In the genomic region with DNA sequence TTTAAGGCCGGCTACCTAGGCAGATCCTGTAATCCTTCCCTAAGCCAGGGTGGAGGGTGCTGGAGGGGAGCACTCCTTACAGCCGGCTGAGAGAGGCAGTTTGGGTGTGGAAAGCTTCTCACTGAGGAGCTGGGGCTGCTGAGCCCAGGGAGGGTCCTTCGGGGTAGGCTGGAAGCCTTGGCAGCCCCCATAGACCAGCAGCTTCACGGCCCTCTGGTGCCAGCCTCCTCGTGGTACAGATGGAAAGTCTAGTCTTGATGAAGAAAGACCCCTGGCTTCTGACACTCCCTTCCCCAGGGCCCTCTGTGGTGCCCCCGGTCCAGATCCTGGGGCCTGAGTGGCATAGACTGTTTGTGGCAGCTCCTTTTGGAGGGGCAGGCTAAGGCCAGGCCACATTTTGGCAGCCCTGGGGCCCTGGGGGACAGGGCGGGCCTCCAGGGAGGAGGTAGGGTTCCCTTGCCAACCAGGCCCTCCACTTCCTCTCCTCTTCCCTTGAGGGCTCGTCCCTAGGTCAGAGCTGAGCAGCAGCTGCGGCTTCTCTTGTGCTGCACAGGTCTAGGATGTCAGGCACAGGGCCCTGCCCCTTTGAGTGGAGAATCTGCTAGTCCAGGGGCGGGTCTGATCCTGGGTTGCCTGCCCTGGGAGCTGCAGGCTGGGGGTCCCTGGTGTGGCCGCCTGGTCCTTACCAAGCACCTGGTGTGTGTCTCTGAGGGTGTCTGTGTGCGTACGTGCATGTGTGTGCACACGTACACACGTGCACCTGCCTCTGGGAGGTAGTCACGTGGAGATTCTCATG, we compare ENCODE assay signal across 11 cellular contexts. TPM values are rescaled to one million over a fixed set of nuclear protein-coding genes. Genes with fewer than 3 reads are reported as not detected.
DNase-seq lines count a peak whose midpoint lies in the region; ATAC-seq, FAIRE-seq and TF ChIP-seq lines count a peak whose summit lies in the region.
"Had no signal": no experiment of that assay in that cellular context is flagged by ENCODE, and none has a peak within 500 bp of the region (broad histone marks: within the 10 kb centered on the region; RNA-seq: fewer than 3 reads in every experiment).

No MANE protein-coding gene starts in this region.

- peak overlapping the region in 1 of 4 experiments; percentile 16; a peak in 1 of 7 replicates for H3K9ac ChIP-seq in H1 (replicated peaks in 1 of 4; ENCODE audit: extremely low read depth in 1 of 4, low read depth in 3 of 4, low read length in 3 of 4)

- no peak for FAIRE-seq in H1 (lab: Jason Lieb, UNC)

- POLR2A ChIA-PET in H1 (lab: Charles Lee; ENCODE audit: partially characterized antibody): interaction anchor here (1.1 to 3.0 kb wide), 5 partner anchors 9 to 360 kb away, joined by 3 to 16 read pairs (median 5); partner anchors contain the start of genes AHCYL1 and GNAI3

- H3K4me3 ChIP-seq in H1 (ENCODE audit: extremely low read depth in 1 of 4, insufficient read depth in 2 of 4, low read depth in 3 of 4, low read length in 4 of 4): no peak overlapping the region
- H3K4me3 ChIP-seq in thoracic aorta: peak overlapping the region; percentile 66
- no peak overlapping the region for H3K4me3 ChIP-seq in uterus
- H3K4me3 ChIP-seq: SJSA1 had no signal

- H2BK12ac ChIP-seq in H1 (ENCODE audit: low read depth, low read length): no peak overlapping the region

- no peak for TF ChIP-seq EP300 in H1 (IDR thresholded peaks at IDR 0.05; ENCODE audit: borderline replicate concordance in 1 of 2, low read depth in 2 of 2, low read length in 2 of 2)

- H3K56ac ChIP-seq in H1 (replicated peaks; ENCODE audit: insufficient read length, low read depth, low read length): no peak overlapping the region

- no peak for TF ChIP-seq POLR2A in H1 (IDR thresholded peaks at IDR 0.05; ENCODE audit: control extremely low read depth in 1 of 2, low read depth in 2 of 2, low read length in 2 of 2)
- TF ChIP-seq POLR2A in uterus (IDR thresholded peaks at IDR 0.05): no peak

- peaks cover 13% of the 10 kb centered on the region for H3K23me2 ChIP-seq in H1 (ENCODE audit: low read depth, low read length)

- intact Hi-C loops in uterus (cut with DNase I; ENCODE audit: low total_unique reads): no loop called here

- H3K79me2 ChIP-seq in H1 (ENCODE audit: control insufficient read depth in 1 of 2, insufficient read depth in 2 of 2, low read length in 2 of 2): peaks cover 0 to 37% of the 10 kb centered on the region in 2 experiments; a peak in 2 of 4 replicates

- peaks cover 5 to 32% of the 10 kb centered on the region in 2 experiments for H4K20me1 ChIP-seq in H1 (replicated peaks in 1 of 2; ENCODE audit: control insufficient read depth in 1 of 2, insufficient read depth in 2 of 2, low read length in 2 of 2)

- 0 out of 2 replicates have a peak overlapping the region, but pooled peaks have one; percentile 24 for H2BK5ac ChIP-seq in H1 (ENCODE audit: low read depth, low read length)

- ATAC-seq in thoracic aorta (ENCODE audit: insufficient number of reproducible peaks, low FRiP score, low read depth) (no peak), GM19324 (IDR thresholded peaks at IDR 0.05; ENCODE audit: low FRiP score, unreplicated experiment) (no peak)

- no peaks in the 10 kb centered on the region for H3K27me3 Mint-ChIP-seq in activated naive CD4-positive, alpha-beta T cell treated with anti-CD3 and anti-CD28 coated beads, Interleukin-2, amount 10 ng/mL, durations not matched to agents 7 days and 5 days

- H3K27me3 ChIP-seq in H1 (replicated peaks in 1 of 4; ENCODE audit: control insufficient read depth in 3 of 4, extremely low read depth in 1 of 4, insufficient read depth in 3 of 4, low read length in 3 of 4): no peaks in the 10 kb centered on the region
- H3K27me3 ChIP-seq in thoracic aorta (replicated peaks; ENCODE audit: insufficient read depth): no peaks in the 10 kb centered on the region
- H3K27me3 ChIP-seq in uterus: no peaks in the 10 kb centered on the region
- H3K27me3 ChIP-seq: SJSA1 had no signal

- no peak overlapping the region for H2BK20ac ChIP-seq in H1 (ENCODE audit: low read length)

- no peak overlapping the region for H2BK15ac ChIP-seq in H1 (ENCODE audit: low read length)

- no peak overlapping the region for H3K4ac ChIP-seq in H1 (replicated peaks; ENCODE audit: insufficient read length, low read depth, low read length)

- H3K9me3 ChIP-seq in H1 (ENCODE audit: insufficient read depth in 2 of 2, low read depth in 1 of 2, low read length in 1 of 2) (no peaks in the 10 kb centered on the region), thoracic aorta (no peaks in the 10 kb centered on the region), uterus (no peaks in the 10 kb centered on the region)
- H3K9me3 ChIP-seq: SJSA1 had no signal

- no peaks in the 10 kb centered on the region for H3K9me3 Mint-ChIP-seq in activated naive CD4-positive, alpha-beta T cell treated with anti-CD3 and anti-CD28 coated beads, Interleukin-2, amount 10 ng/mL, durations not matched to agents 7 days and 5 days

- H3K27ac ChIP-seq in H1 (ENCODE audit: low read depth, low read length): no peak overlapping the region
- H3K27ac ChIP-seq in thoracic aorta: peak overlapping the region; percentile 6 to 56
- H3K27ac ChIP-seq in uterus: peak overlapping the region in 1 of 2 donors; percentile 31
- H3K27ac ChIP-seq: SJSA1 had no signal

- WGBS in H1 (ENCODE audit: extremely low coverage in 1 of 2, insufficient coverage in 1 of 2, insufficient read length in 1 of 2, insufficient replicate concordance in 2 of 2, low coverage in 1 of 2, low lambda C conversion rate in 2 of 2, missing lambda C conversion rate in 1 of 2), 2 experiments: 89% methylated on average over 15 of the region's 16 CpGs; no CpG with 5 or more reads in 1 of the 2 experiments

- no peak overlapping the region; the same call in none of the 2 replicates for H4K8ac ChIP-seq in H1 (ENCODE audit: extremely low read depth, insufficient read depth, low read length)

- no peak overlapping the region for H3K23ac ChIP-seq in H1 (ENCODE audit: insufficient read length)

- peaks cover 17% of the 10 kb centered on the region for H3K79me1 ChIP-seq in H1 (ENCODE audit: low read depth, low read length)

- no peak overlapping the region for H3K4me2 ChIP-seq in H1 (ENCODE audit: insufficient read depth in 1 of 2, low read depth in 2 of 2, low read length in 2 of 2)

- peaks cover 30% of the 10 kb centered on the region for H3K36me3 Mint-ChIP-seq in activated naive CD4-positive, alpha-beta T cell treated with anti-CD3 and anti-CD28 coated beads, Interleukin-2, amount 10 ng/mL, durations not matched to agents 7 days and 5 days

- H3K4me3 Mint-ChIP-seq in activated naive CD4-positive, alpha-beta T cell treated with anti-CD3 and anti-CD28 coated beads, Interleukin-2, amount 10 ng/mL, durations not matched to agents 7 days and 5 days: peak overlapping the region; percentile 52

- H4K91ac ChIP-seq in H1 (replicated peaks; ENCODE audit: insufficient read length, low read length): no peak overlapping the region

- H3K14ac ChIP-seq in H1 (ENCODE audit: insufficient read length): no peak overlapping the region

- CTCF ChIA-PET in activated naive CD4-positive, alpha-beta T cell treated with anti-CD3 and anti-CD28 coated beads, Interleukin-2, amount 10 ng/mL, durations not matched to agents 7 days and 5 days (lab: Charles Lee): interaction anchor here (0.7 to 3.7 kb wide), 7 partner anchors 16 to 360 kb away, joined by 3 to 34 read pairs (median 4); partner anchors contain the start of genes AHCYL1 and GNAI3
- CTCF ChIA-PET in H1 (lab: Charles Lee; ENCODE audit: partially characterized antibody): interaction anchor here (0.5 to 10.4 kb wide), 20 partner anchors 8 to 360 kb away, joined by 3 to 73 read pairs (median 4); partner anchors contain the start of gene AHCYL1

- H3K36me3 ChIP-seq in H1 (ENCODE audit: control insufficient read depth in 2 of 4, insufficient read depth in 4 of 4, low read length in 3 of 4) (peaks cover 10 to 24% (median 18%) of the 10 kb centered on the region in 4 experiments; a peak in 7 of 8 replicates), thoracic aorta (peaks cover 33% of the 10 kb centered on the region), uterus (no peaks in the 10 kb centered on the region)

- H3K4me1 ChIP-seq in H1 (replicated peaks in 1 of 4; ENCODE audit: control insufficient read depth in 3 of 4, insufficient read depth in 4 of 4, low read length in 3 of 4): peaks cover 0 to 8% (median 5%) of the 10 kb centered on the region in 4 experiments; a peak in 6 of 7 replicates
- H3K4me1 ChIP-seq in thoracic aorta (ENCODE audit: control insufficient read depth in 1 of 2, low read depth in 2 of 2): peaks cover 26 to 38% of the 10 kb centered on the region in 2 donors
- H3K4me1 ChIP-seq in uterus: peaks cover 0 to 4% of the 10 kb centered on the region in 2 donors

- H2AK5ac ChIP-seq in H1 (ENCODE audit: low read depth, low read length): 0 out of 2 replicates have a peak overlapping the region, but pooled peaks have one; percentile 53

- no peak overlapping the region for H2BK120ac ChIP-seq in H1 (replicated peaks; ENCODE audit: low read depth, low read length)

- H3K18ac ChIP-seq in H1 (ENCODE audit: extremely low read depth, low read length): no peak overlapping the region

- no peak for TF ChIP-seq RAD21 in H1 (IDR thresholded peaks at IDR 0.05 in 1 of 2, conservative IDR thresholded peaks at IDR 0.05 in 1 of 2; ENCODE audit: low read depth in 2 of 2, low read length in 2 of 2)

- DNase-seq in activated naive CD4-positive, alpha-beta T cell treated with anti-CD3 and anti-CD28 coated beads, Interleukin-2, amount 10 ng/mL, durations not matched to agents 7 days and 5 days: peak; percentile 56
- no peak for DNase-seq in activated naive CD4-positive, alpha-beta T cell treated with Interleukin-2 at 50 U/mL for 16 hours
- DNase-seq in NCI-H2171 (lab: John Stamatoyannopoulos, UW) (peak; percentile 30), H1 (ENCODE audit: low read depth in 1 of 2, low spot score in 2 of 2) (no peak), thoracic aorta (ENCODE audit: low spot score) (no peak), uterus (no peak), T1000 (lab: John Stamatoyannopoulos, UW) (no peak)
- DNase-seq: occipital lobe, trophoblast cell had no signal

- TF ChIP-seq CTCF in H1 (IDR thresholded peaks at IDR 0.05; ENCODE audit: control extremely low read depth in 1 of 3, insufficient read depth in 1 of 3, low read depth in 1 of 3, low read length in 3 of 3) (no peak), thoracic aorta (IDR thresholded peaks at IDR 0.05) (no peak), uterus (IDR thresholded peaks at IDR 0.05) (no peak)

- H3K4me1 Mint-ChIP-seq in activated naive CD4-positive, alpha-beta T cell treated with anti-CD3 and anti-CD28 coated beads, Interleukin-2, amount 10 ng/mL, durations not matched to agents 7 days and 5 days: peaks cover 51% of the 10 kb centered on the region

- H2AFZ ChIP-seq in H1 (ENCODE audit: low read length): no peak overlapping the region

- no peak overlapping the region for H4K5ac ChIP-seq in H1 (ENCODE audit: insufficient read length, low read depth, low read length)

- H3K27ac Mint-ChIP-seq in activated naive CD4-positive, alpha-beta T cell treated with anti-CD3 and anti-CD28 coated beads, Interleukin-2, amount 10 ng/mL, durations not matched to agents 7 days and 5 days: peak overlapping the region; percentile 80

RNA-seq across cellular contexts. Expression of gene AMPD2, which starts 4.8 kb away (rescaled TPM):
- 67.7 and 69.4 TPM in 2 replicates for total RNA-seq in H1 (2021; fragmentation: NEBNext Ultra II Directional; extraction: Animal tissue kit (Norgen Biotek cat#: 25700))
- polyA plus RNA-seq in H1 (2011; rRNA removed): 37.2 and 52.8 TPM in 2 replicates
- polyA plus RNA-seq in H1 (2011; cell fraction: cytosol; rRNA removed): 37.9 TPM
- polyA plus RNA-seq in H1 (2011; cell fraction: nucleus; rRNA removed): 294 TPM
- 48.2 to 52.4 TPM (median 49.0 TPM) in 4 replicates for polyA plus RNA-seq in H1 (2012, experiment 1 of 2)
- 39.0 TPM for polyA plus RNA-seq in H1 (2012, experiment 2 of 2)
- polyA plus RNA-seq in H1 (2013, experiment 1 of 2): 28.5 TPM
- 27.0 TPM for polyA plus RNA-seq in H1 (2013, experiment 2 of 2)
- 47.4 and 58.0 TPM in 2 replicates for polyA minus RNA-seq in H1 (2011; rRNA and poly(A)+ RNA removed)
- 29.3 TPM for polyA minus RNA-seq in H1 (2011; cell fraction: cytosol; rRNA and poly(A)+ RNA removed)
- 60.7 TPM for polyA minus RNA-seq in H1 (2011; cell fraction: nucleus; rRNA and poly(A)+ RNA removed)
- total RNA-seq in thoracic aorta: 100 to 1,000 TPM; 169 to 202 TPM
- total RNA-seq in uterus: 10 to 100 TPM; 30.9 to 91.2 (median 73.2) TPM

RNA-seq across cellular contexts. Expression of gene GNAT2, which starts 5.0 kb away (rescaled TPM):
- total RNA-seq in H1 (2021; fragmentation: NEBNext Ultra II Directional; extraction: Animal tissue kit (Norgen Biotek cat#: 25700)): not detected in 2 replicates
- polyA plus RNA-seq in H1 (2011; rRNA removed): 0.05 and 0.14 TPM in 2 replicates
- 0.19 TPM for polyA plus RNA-seq in H1 (2011; cell fraction: cytosol; rRNA removed)
- 0.16 TPM for polyA plus RNA-seq in H1 (2011; cell fraction: nucleus; rRNA removed)
- 0.13 to 0.37 TPM in 2 of 4 replicates, not detected in the others for polyA plus RNA-seq in H1 (2012, experiment 1 of 2)
- not detected for polyA plus RNA-seq in H1 (2012, experiment 2 of 2)
- 0.12 TPM for polyA plus RNA-seq in H1 (2013, experiment 1 of 2)
- 0.06 TPM for polyA plus RNA-seq in H1 (2013, experiment 2 of 2)
- polyA minus RNA-seq in H1 (2011; rRNA and poly(A)+ RNA removed): 0.82 TPM in 1 of 2 replicates, not detected in the other
- not detected for polyA minus RNA-seq in H1 (2011; cell fraction: cytosol; rRNA and poly(A)+ RNA removed)
- polyA minus RNA-seq in H1 (2011; cell fraction: nucleus; rRNA and poly(A)+ RNA removed): 0.50 TPM
- total RNA-seq in thoracic aorta (not detected), uterus (not detected)
- total RNA-seq: occipital lobe had no signal

RNA-seq across cellular contexts. Expression of gene GSTM4, which starts 31.5 kb away (rescaled TPM):
- total RNA-seq in H1 (2021; fragmentation: NEBNext Ultra II Directional; extraction: Animal tissue kit (Norgen Biotek cat#: 25700)): 11.3 and 18.7 TPM in 2 replicates
- 24.0 and 31.4 TPM in 2 replicates for polyA plus RNA-seq in H1 (2011; rRNA removed)
- polyA plus RNA-seq in H1 (2011; cell fraction: cytosol; rRNA removed): 20.5 TPM
- polyA plus RNA-seq in H1 (2011; cell fraction: nucleus; rRNA removed): 20.2 TPM
- 16.0 to 18.7 TPM (median 16.9 TPM) in 4 replicates for polyA plus RNA-seq in H1 (2012, experiment 1 of 2)
- 16.4 TPM for polyA plus RNA-seq in H1 (2012, experiment 2 of 2)
- polyA plus RNA-seq in H1 (2013, experiment 1 of 2): 12.7 TPM
- 13.7 TPM for polyA plus RNA-seq in H1 (2013, experiment 2 of 2)
- 15.7 and 17.2 TPM in 2 replicates for polyA minus RNA-seq in H1 (2011; rRNA and poly(A)+ RNA removed)
- polyA minus RNA-seq in H1 (2011; cell fraction: cytosol; rRNA and poly(A)+ RNA removed): 5.1 TPM
- 9.8 TPM for polyA minus RNA-seq in H1 (2011; cell fraction: nucleus; rRNA and poly(A)+ RNA removed)
- 10 to 100 TPM; 15.7 to 28.4 TPM for total RNA-seq in thoracic aorta
- total RNA-seq in uterus: 10 to 100 TPM in 3 of 4 donors, 1 to 10 TPM in 1; 7.6 to 43.5 (median 20.7) TPM

RNA-seq across cellular contexts. Expression of gene GSTM2, which starts 43.4 kb away (rescaled TPM):
- 9.6 and 12.2 TPM in 2 replicates for total RNA-seq in H1 (2021; fragmentation: NEBNext Ultra II Directional; extraction: Animal tissue kit (Norgen Biotek cat#: 25700))
- polyA plus RNA-seq in H1 (2011; rRNA removed): 20.7 and 23.1 TPM in 2 replicates
- polyA plus RNA-seq in H1 (2011; cell fraction: cytosol; rRNA removed): 19.4 TPM
- polyA plus RNA-seq in H1 (2011; cell fraction: nucleus; rRNA removed): 52.6 TPM
- polyA plus RNA-seq in H1 (2012, experiment 1 of 2): 15.0 to 24.0 TPM (median 21.6 TPM) in 4 replicates
- polyA plus RNA-seq in H1 (2012, experiment 2 of 2): 20.0 TPM
- 14.5 TPM for polyA plus RNA-seq in H1 (2013, experiment 1 of 2)
- polyA plus RNA-seq in H1 (2013, experiment 2 of 2): 14.1 TPM
- polyA minus RNA-seq in H1 (2011; rRNA and poly(A)+ RNA removed): 9.3 and 11.2 TPM in 2 replicates
- 3.3 TPM for polyA minus RNA-seq in H1 (2011; cell fraction: cytosol; rRNA and poly(A)+ RNA removed)
- polyA minus RNA-seq in H1 (2011; cell fraction: nucleus; rRNA and poly(A)+ RNA removed): 14.2 TPM
- total RNA-seq in thoracic aorta: 10 to 100 TPM; 49.0 to 72.4 TPM
- total RNA-seq in uterus: 100 to 1,000 TPM in 1 of 4 donors, 10 to 100 TPM in 3; 32.1 to 154 (median 72.1) TPM

Comparison
In these comparisons a context has a peak if more than half of its experiments do, and no peak if none do; other contexts are left out.
1. DNase-seq: peak in activated naive CD4-positive, alpha-beta T cell treated with anti-CD3 and anti-CD28 coated beads, Interleukin-2, amount 10 ng/mL, durations not matched to agents 7 days and 5 days (single experiment) and NCI-H2171 (single experiment); none in activated naive CD4-positive, alpha-beta T cell treated with Interleukin-2 at 50 U/mL for 16 hours (single experiment), H1 (0 of 2), thoracic aorta (single experiment), uterus (0 of 2) and T1000 (single experiment).